Comparison of ENCODE assay signal across 18 cellular contexts in the genomic region with DNA sequence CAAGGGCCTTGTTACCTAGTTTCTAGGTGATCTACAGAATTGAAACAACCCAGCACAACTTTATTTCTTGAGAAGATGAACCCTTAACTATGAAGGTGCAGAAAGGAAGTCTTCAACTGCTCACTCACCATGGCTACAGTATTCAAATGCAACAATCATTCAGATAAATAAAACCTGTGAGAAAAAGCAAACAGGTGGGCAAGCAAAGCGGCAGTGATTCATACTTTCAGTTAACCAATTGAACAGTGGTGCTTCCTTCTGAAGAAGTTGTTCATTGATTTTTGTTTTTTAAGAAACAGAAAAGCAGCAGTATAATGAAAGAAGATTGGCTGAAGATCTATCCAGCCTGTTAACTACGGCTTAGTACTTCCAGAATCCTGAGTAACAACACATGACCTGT. TPM values are rescaled to one million over a fixed set of nuclear protein-coding genes. Genes with fewer than 3 reads are reported as not detected.
DNase-seq lines count a peak whose midpoint lies in the region; ATAC-seq and TF ChIP-seq lines count a peak whose summit lies in the region.
"Had no signal": no experiment of that assay in that cellular context is flagged by ENCODE, and none has a peak within 500 bp of the region (broad histone marks: within the 10 kb centered on the region; RNA-seq: fewer than 3 reads in every experiment).

No MANE protein-coding gene starts in this region.

- H3K18ac ChIP-seq in IMR-90 (ENCODE audit: low read depth, low read length), result peak overlapping the region; percentile 69; the same call in 1 of the 2 replicates

- DNase-seq in IMR-90, result no peak
- DNase-seq in cerebellar cortex (ENCODE audit: low spot score), result peak; percentile 27
- no peak for DNase-seq in mesothelial cell of epicardium (ENCODE audit: low spot score in 2 of 2, unreplicated experiment in 2 of 2)
- DNase-seq in thyroid gland, result no peak
- DNase-seq in head of caudate nucleus, result no peak
- no peak for DNase-seq in GM19238 (ENCODE audit: insufficient read length, low spot score)
- DNase-seq: 8988T; CD4-positive, alpha-beta memory T cell; DMS153; DMS79; GDM1; GOT3; H7; HFFc6 had no signal

- H2BK15ac ChIP-seq in IMR-90 (ENCODE audit: low read depth, low read length), result no peak overlapping the region

- H3K79me1 ChIP-seq in IMR-90 (ENCODE audit: low read depth in 1 of 2, low read length in 2 of 2), result peaks cover 0 to 6% of the 10 kb centered on the region in 2 experiments; a peak in 3 of 4 replicates

- H3K9me1 ChIP-seq in IMR-90 (ENCODE audit: insufficient read depth, low read length), result peaks cover 4% of the 10 kb centered on the region; the same call in 1 of the 2 replicates

- no peak for ATAC-seq in IMR-90 (ENCODE audit: low read depth)
- no peak for ATAC-seq in GM21423 (IDR thresholded peaks at IDR 0.05; ENCODE audit: unreplicated experiment)
- ATAC-seq: HCT116 had no signal

- no peak overlapping the region; the same call in 1 of the 2 replicates for H2BK20ac ChIP-seq in IMR-90 (ENCODE audit: low read depth, low read length)

- no peaks in the 10 kb centered on the region for H4K20me1 ChIP-seq in IMR-90 (ENCODE audit: insufficient read depth, low read length)
- H4K20me1 ChIP-seq: BLaER1 had no signal

- H3K36me3 ChIP-seq in IMR-90 (ENCODE audit: control insufficient read depth, insufficient read depth, low read length), result peaks cover 6% of the 10 kb centered on the region
- peaks cover 4 to 6% of the 10 kb centered on the region in 2 donors for H3K36me3 ChIP-seq in thyroid gland

- no peak for TF ChIP-seq RAD21 in IMR-90 (IDR thresholded peaks at IDR 0.05; ENCODE audit: low read length)

- H3K9ac ChIP-seq in IMR-90 (ENCODE audit: low read depth, low read length), result no peak overlapping the region
- H3K9ac ChIP-seq: BLaER1 had no signal

- H3K4me1 ChIP-seq in IMR-90 (ENCODE audit: control insufficient read depth, insufficient read depth, low read length) (peaks cover 3% of the 10 kb centered on the region), thyroid gland (peaks cover 17 to 21% of the 10 kb centered on the region in 2 donors)
- H3K4me1 ChIP-seq: BLaER1 had no signal

- H2BK5ac ChIP-seq in IMR-90 (ENCODE audit: low read depth, low read length, poor library complexity, severe bottlenecking), result peak overlapping the region; percentile 60

- no peak overlapping the region for H3K4ac ChIP-seq in IMR-90 (ENCODE audit: low read depth, low read length)

- POLR2A ChIA-PET in IMR-90 (lab: Charles Lee; ENCODE audit: unreplicated experiment), result interaction anchor here (0.7 kb wide), 1 partner anchor 82 kb away, joined by 4 read pairs; no protein-coding TSS in a partner anchor

- BruUV-seq in IMR-90 (replicated peaks; lab: Mats Ljungman, UMichigan), result no TSS peak

- H3K9me3 ChIP-seq in IMR-90 (ENCODE audit: control insufficient read depth, insufficient read depth, low read length) (no peaks in the 10 kb centered on the region), thyroid gland (no peaks in the 10 kb centered on the region)
- H3K9me3 ChIP-seq: BLaER1 had no signal

- in situ Hi-C loops in IMR-90 (cut with MboI; ENCODE audit: low sequenced_read_pairs), result no loop called here

- H3K27me3 ChIP-seq in IMR-90 (ENCODE audit: control insufficient read depth, insufficient read depth, low read length) (no peaks in the 10 kb centered on the region), thyroid gland (no peaks in the 10 kb centered on the region)
- H3K27me3 ChIP-seq: BLaER1 had no signal

- H3K4me2 ChIP-seq in IMR-90 (ENCODE audit: low read depth, low read length), result no peak overlapping the region
- H3K4me2 ChIP-seq: BLaER1 had no signal

- TF ChIP-seq POLR2A in IMR-90 (IDR thresholded peaks at IDR 0.05; ENCODE audit: low read depth, low read length), result no peak
- no peak for TF ChIP-seq POLR2A in thyroid gland (IDR thresholded peaks at IDR 0.05)

- peaks cover 17% of the 10 kb centered on the region for H3K36me3 Mint-ChIP-seq in mesothelial cell of epicardium

- no peak overlapping the region for H3K4me3 Mint-ChIP-seq in mesothelial cell of epicardium
- H3K4me3 Mint-ChIP-seq: CD14-positive monocyte; CD4-positive, alpha-beta memory T cell; HFFc6 had no signal

- H4K5ac ChIP-seq in IMR-90 (ENCODE audit: low read depth, low read length), result no peak overlapping the region; the same call in 1 of the 2 replicates

- no peak overlapping the region for H2AK9ac ChIP-seq in IMR-90 (replicated peaks; ENCODE audit: low read depth, low read length, poor library complexity)

- H3K4me1 Mint-ChIP-seq in mesothelial cell of epicardium, result peaks cover 12% of the 10 kb centered on the region
- H3K4me1 Mint-ChIP-seq: CD14-positive monocyte had no signal

- H2BK120ac ChIP-seq in IMR-90 (ENCODE audit: low read depth, low read length), result peak overlapping the region; percentile 12; the same call in 1 of the 2 replicates

- no peaks in the 10 kb centered on the region for H3K9me3 Mint-ChIP-seq in mesothelial cell of epicardium
- H3K9me3 Mint-ChIP-seq: CD14-positive monocyte, HFFc6 had no signal

- no CpG with 5 or more reads among the region's 2 CpGs for whole genome bisulfite sequencing in IMR-90 (ENCODE audit: extremely low coverage in 2 of 2, insufficient read length in 1 of 2), 2 experiments
- 89 to 90% methylated on average over 2 of the region's 2 CpGs for whole genome bisulfite sequencing in thyroid gland, 2 donors

- peak overlapping the region; percentile 69 for H3K27ac Mint-ChIP-seq in mesothelial cell of epicardium
- H3K27ac Mint-ChIP-seq: CD14-positive monocyte; CD4-positive, alpha-beta memory T cell; HFFc6 had no signal

- H3K23ac ChIP-seq in IMR-90 (ENCODE audit: low read depth, low read length), result no peak overlapping the region

- no peaks in the 10 kb centered on the region for H3K27me3 Mint-ChIP-seq in mesothelial cell of epicardium (ENCODE audit: low read depth)
- H3K27me3 Mint-ChIP-seq: CD4-positive, alpha-beta memory T cell had no signal

- CTCF ChIA-PET in IMR-90 (lab: Yijun Ruan, JAX), result no interaction called here

- dilution Hi-C loops in IMR-90 (cut with HindIII; ENCODE audit: low sequenced_read_pairs, unreplicated experiment), result no loop called here

- H3K14ac ChIP-seq in IMR-90 (replicated peaks; ENCODE audit: low read depth, low read length), result no peak overlapping the region

- no peak overlapping the region for H3K4me3 ChIP-seq in IMR-90 (ENCODE audit: insufficient read depth, low read depth, low read length)
- no peak overlapping the region for H3K4me3 ChIP-seq in thyroid gland (replicated peaks in 1 of 3)
- H3K4me3 ChIP-seq: BLaER1 had no signal

- H2AK5ac ChIP-seq in IMR-90 (ENCODE audit: low read depth, low read length), result no peak overlapping the region

- TF ChIP-seq CTCF in IMR-90 (conservative IDR thresholded peaks at IDR 0.05; ENCODE audit: low read depth, low read length) (no peak), mesothelial cell of epicardium (IDR thresholded peaks at IDR 0.05; ENCODE audit: unreplicated experiment) (no peak), thyroid gland (IDR thresholded peaks at IDR 0.05) (no peak)

- no peak overlapping the region for H4K91ac ChIP-seq in IMR-90 (ENCODE audit: insufficient read depth, low read depth, low read length)

- H3K27ac ChIP-seq in IMR-90 (ENCODE audit: insufficient read depth, low read length) (no peak overlapping the region), thyroid gland (peak overlapping the region in 2 of 3 donors; percentile 64)
- H3K27ac ChIP-seq: BLaER1 had no signal

- no peak overlapping the region for H4K8ac ChIP-seq in IMR-90 (ENCODE audit: low read depth in 2 of 2, low read length in 2 of 2)

- intact Hi-C loops in IMR-90 (cut with micrococcal nuclease) (no loop called here), thyroid gland (cut with DNase I) (no loop called here), head of caudate nucleus (cut with DNase I) (no loop called here)

- no peak overlapping the region for H3K56ac ChIP-seq in IMR-90 (ENCODE audit: extremely low read depth, insufficient read depth, low read length)

- no peak overlapping the region for H2AFZ ChIP-seq in IMR-90 (replicated peaks; ENCODE audit: low read length, poor library complexity)

TF ChIP-seq in IMR-90, 13 proteins besides CTCF, POLR2A, EP300 and RAD21 (continues in another document):
- TF ChIP-seq MAFK (IDR thresholded peaks at IDR 0.05; ENCODE audit: low read depth, low read length), result no peak
- TF ChIP-seq CHD1 (IDR thresholded peaks at IDR 0.05; ENCODE audit: low read depth, low read length), result no peak
- no peak for TF ChIP-seq BHLHE40 (IDR thresholded peaks at IDR 0.05; ENCODE audit: low read depth, low read length)
- TF ChIP-seq RCOR1 (IDR thresholded peaks at IDR 0.05; ENCODE audit: insufficient replicate concordance, low read length), result no peak
- TF ChIP-seq, protein P1, sequence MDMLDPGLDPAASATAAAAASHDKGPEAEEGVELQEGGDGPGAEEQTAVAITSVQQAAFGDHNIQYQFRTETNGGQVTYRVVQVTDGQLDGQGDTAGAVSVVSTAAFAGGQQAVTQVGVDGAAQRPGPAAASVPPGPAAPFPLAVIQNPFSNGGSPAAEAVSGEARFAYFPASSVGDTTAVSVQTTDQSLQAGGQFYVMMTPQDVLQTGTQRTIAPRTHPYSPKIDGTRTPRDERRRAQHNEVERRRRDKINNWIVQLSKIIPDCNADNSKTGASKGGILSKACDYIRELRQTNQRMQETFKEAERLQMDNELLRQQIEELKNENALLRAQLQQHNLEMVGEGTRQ (IDR thresholded peaks at IDR 0.05; ENCODE audit: low read depth, low read length), result no peak
- TF ChIP-seq FOS (IDR thresholded peaks at IDR 0.05; ENCODE audit: low read depth, low read length), result no peak
- no peak for TF ChIP-seq SMC3 (IDR thresholded peaks at IDR 0.05; ENCODE audit: low read depth, low read length)
- TF ChIP-seq, protein P2, sequence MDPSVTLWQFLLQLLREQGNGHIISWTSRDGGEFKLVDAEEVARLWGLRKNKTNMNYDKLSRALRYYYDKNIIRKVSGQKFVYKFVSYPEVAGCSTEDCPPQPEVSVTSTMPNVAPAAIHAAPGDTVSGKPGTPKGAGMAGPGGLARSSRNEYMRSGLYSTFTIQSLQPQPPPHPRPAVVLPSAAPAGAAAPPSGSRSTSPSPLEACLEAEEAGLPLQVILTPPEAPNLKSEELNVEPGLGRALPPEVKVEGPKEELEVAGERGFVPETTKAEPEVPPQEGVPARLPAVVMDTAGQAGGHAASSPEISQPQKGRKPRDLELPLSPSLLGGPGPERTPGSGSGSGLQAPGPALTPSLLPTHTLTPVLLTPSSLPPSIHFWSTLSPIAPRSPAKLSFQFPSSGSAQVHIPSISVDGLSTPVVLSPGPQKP (IDR thresholded peaks at IDR 0.05; ENCODE audit: borderline replicate concordance, low read depth, low read length), result no peak
- no peak for TF ChIP-seq CEBPB (IDR thresholded peaks at IDR 0.05; ENCODE audit: low read depth, low read length)
- TF ChIP-seq NFE2L2 (IDR thresholded peaks at IDR 0.05; ENCODE audit: low read depth, low read length), result no peak
- TF ChIP-seq RFX5 (IDR thresholded peaks at IDR 0.05; ENCODE audit: low read depth, low read length), result no peak
- no peak for TF ChIP-seq MAZ (IDR thresholded peaks at IDR 0.05; ENCODE audit: borderline replicate concordance, low read depth, low read length)

RNA-seq across cellular contexts. Expression of gene SLC35F5, which starts 43.5 kb away (rescaled TPM):
- total RNA-seq in IMR-90 (2012; rRNA removed) (93.4 and 106 TPM in 2 replicates), mesothelial cell of epicardium (57.5 to 64.4 TPM (median 58.9 TPM) in 3 replicates), thyroid gland (100 to 1,000 TPM; 152 to 320 (median 177) TPM)
- polyA plus RNA-seq in IMR-90 (2012; rRNA removed), result 22.6 and 30.5 TPM in 2 replicates
- 12.8 and 14.6 TPM in 2 replicates for polyA plus RNA-seq in IMR-90 (2012; cell fraction: cytosol; rRNA removed)
- 10.0 and 41.8 TPM in 2 replicates for polyA plus RNA-seq in IMR-90 (2012; cell fraction: nucleus; rRNA removed; ENCODE audit: low replicate concordance)
